Comparison of ENCODE assay signal across 1 cellular context in genomic region chr6:94071835-94072234, GRCh38.
TF ChIP-seq lines count a peak whose summit lies in the region.

No MANE protein-coding gene starts in this region.

TF ChIP-seq in GM12878, 131 proteins besides CTCF, POLR2A, EP300 and RAD21:
- TF ChIP-seq PKNOX1 (IDR thresholded peaks at IDR 0.05) (no peak), FOS (IDR thresholded peaks at IDR 0.05; ENCODE audit: borderline replicate concordance, extremely low read depth, insufficient read length) (no peak), IKZF2 (IDR thresholded peaks at IDR 0.05) (no peak), USF1 (IDR thresholded peaks at IDR 0.05; ENCODE audit: borderline replicate concordance, extremely low read length, insufficient read depth, low read depth, low read length) (no peak), TAF1 (IDR thresholded peaks at IDR 0.05; ENCODE audit: borderline replicate concordance, low read depth, low read length) (no peak), ZSCAN29 (IDR thresholded peaks at IDR 0.05) (no peak), SMC3 (IDR thresholded peaks at IDR 0.05; ENCODE audit: borderline replicate concordance, low read length) (no peak), CEBPB (IDR thresholded peaks at IDR 0.05; ENCODE audit: borderline replicate concordance in 1 of 2, low read depth in 2 of 2, low read length in 2 of 2) (no peak), EZH2 (IDR thresholded peaks at IDR 0.05; ENCODE audit: borderline replicate concordance, control insufficient read depth, low read depth, low read length) (no peak), YBX1 (IDR thresholded peaks at IDR 0.05) (no peak), CHD1 (IDR thresholded peaks at IDR 0.05; ENCODE audit: low read depth, low read length) (no peak), CBX5 (IDR thresholded peaks at IDR 0.05; ENCODE audit: low read depth) (no peak), TCF7 (IDR thresholded peaks at IDR 0.05; ENCODE audit: borderline replicate concordance) (no peak), BHLHE40 (IDR thresholded peaks at IDR 0.05; ENCODE audit: borderline replicate concordance in 1 of 2, low read depth in 2 of 2, low read length in 1 of 2) (no peak), TBL1XR1 (IDR thresholded peaks at IDR 0.05; ENCODE audit: low read depth, low read length) (no peak), RB1 (IDR thresholded peaks at IDR 0.05; ENCODE audit: borderline replicate concordance) (no peak)
